ENCODE assay signal across 8 cellular contexts in the genomic region with DNA sequence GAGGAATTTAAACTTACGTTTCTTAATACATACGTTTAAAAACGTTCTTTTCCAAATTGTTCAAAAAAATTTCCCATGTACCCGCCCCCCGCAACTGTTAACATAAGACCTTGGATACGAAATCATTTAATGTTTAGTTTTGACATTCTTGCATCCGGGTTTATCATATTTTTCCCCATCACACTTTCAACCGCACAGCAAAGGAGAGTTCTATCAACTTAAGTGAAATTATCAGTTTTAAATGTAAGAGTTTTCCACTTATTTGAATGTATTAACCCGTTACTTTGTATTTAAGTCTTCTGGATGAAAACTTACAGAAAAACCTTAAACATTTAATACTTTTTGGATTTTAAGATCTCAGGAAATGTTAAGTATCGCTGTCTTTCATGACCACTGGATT. TPM values are rescaled to one million over a fixed set of nuclear protein-coding genes. Genes with fewer than 3 reads are reported as not detected.
DNase-seq lines count a peak whose midpoint lies in the region; ATAC-seq lines count a peak whose summit lies in the region.

No MANE protein-coding gene starts in this region.

- peak overlapping the region; percentile 59 to 91 (median 80) for H3K4me2 ChIP-seq in BLaER1 treated with 17β-estradiol and CSF1 and Interleukin-3, amounts not matched to agents 10 nM and 100 nM

- H2AFZ ChIP-seq in neuron (ENCODE audit: low read depth, low read length) = peak overlapping the region; percentile 98

- DNase-seq in MG63 (no peak), medulla oblongata (ENCODE audit: extremely low spot score) (no peak), ureter (ENCODE audit: low spot score) (no peak)
- no peak for DNase-seq in effector memory CD4-positive, alpha-beta T cell

- peaks cover 17 to 30% (median 25%) of the 10 kb centered on the region in 10 experiments for H3K4me1 ChIP-seq in BLaER1 treated with 17β-estradiol and CSF1 and Interleukin-3, amounts not matched to agents 10 nM and 100 nM
- H3K4me1 ChIP-seq in effector memory CD4-positive, alpha-beta T cell (ENCODE audit: control insufficient read depth, insufficient read depth, low read length, poor library complexity, severe bottlenecking) = peaks cover 25% of the 10 kb centered on the region
- peaks cover 24% of the 10 kb centered on the region for H3K4me1 ChIP-seq in neuron (ENCODE audit: insufficient read depth, low read length)

- H3K9me3 ChIP-seq in BLaER1 treated with 17β-estradiol and CSF1 and Interleukin-3, amounts not matched to agents 10 nM and 100 nM (replicated peaks in 1 of 11) = peaks cover 0 to 12% (median 10%) of the 10 kb centered on the region in 11 experiments; a peak in 18 of 22 replicates
- H3K9me3 ChIP-seq in MG63 (no peaks in the 10 kb centered on the region), neuron (ENCODE audit: low read length) (no peaks in the 10 kb centered on the region)
- no peaks in the 10 kb centered on the region for H3K9me3 ChIP-seq in effector memory CD4-positive, alpha-beta T cell (ENCODE audit: control insufficient read depth, low read length)

- peak overlapping the region; percentile 92 to 99 (median 96) for H3K27ac ChIP-seq in BLaER1 treated with 17β-estradiol and CSF1 and Interleukin-3, amounts not matched to agents 10 nM and 100 nM
- H3K27ac ChIP-seq in effector memory CD4-positive, alpha-beta T cell (ENCODE audit: insufficient read depth, low read length, poor library complexity, severe bottlenecking) = peak overlapping the region; percentile 96

- peak overlapping the region; percentile 95 to 99 (median 97) for H3K9ac ChIP-seq in BLaER1 treated with 17β-estradiol and CSF1 and Interleukin-3, amounts not matched to agents 10 nM and 100 nM

- peak overlapping the region; percentile 81 to 98 (median 93) for H3K4me3 ChIP-seq in BLaER1 treated with 17β-estradiol and CSF1 and Interleukin-3, amounts not matched to agents 10 nM and 100 nM
- H3K4me3 ChIP-seq in MG63 = peak overlapping the region; percentile 92
- peak overlapping the region; percentile 89 for H3K4me3 ChIP-seq in effector memory CD4-positive, alpha-beta T cell (ENCODE audit: insufficient read depth, low read depth, low read length, poor library complexity, severe bottlenecking)
- peak overlapping the region; percentile 88 for H3K4me3 ChIP-seq in neuron (ENCODE audit: low read length)

- H4K20me1 ChIP-seq in BLaER1 treated with 17β-estradiol and CSF1 and Interleukin-3, amounts not matched to agents 10 nM and 100 nM = peaks cover 0 to 16% (median 0%) of the 10 kb centered on the region in 11 experiments; a peak in 7 of 22 replicates

- no peak for ATAC-seq in HG02642 (IDR thresholded peaks at IDR 0.05; ENCODE audit: poor library complexity, unreplicated experiment)
- no peak for ATAC-seq in GM18498 (IDR thresholded peaks at IDR 0.05; ENCODE audit: unreplicated experiment)

- no peaks in the 10 kb centered on the region for H3K27me3 ChIP-seq in BLaER1 treated with 17β-estradiol and CSF1 and Interleukin-3, amounts not matched to agents 10 nM and 100 nM
- H3K27me3 ChIP-seq in MG63 (no peaks in the 10 kb centered on the region), neuron (ENCODE audit: insufficient read depth, low read length) (no peaks in the 10 kb centered on the region)
- no peaks in the 10 kb centered on the region for H3K27me3 ChIP-seq in effector memory CD4-positive, alpha-beta T cell (replicated peaks; ENCODE audit: control insufficient read depth, insufficient read depth, low read length, poor library complexity, severe bottlenecking)

- H3K36me3 ChIP-seq in BLaER1 treated with 17β-estradiol and CSF1 and Interleukin-3, amounts not matched to agents 10 nM and 100 nM = peaks cover 36 to 61% (median 50%) of the 10 kb centered on the region in 11 experiments
- H3K36me3 ChIP-seq in MG63 (peaks cover 21% of the 10 kb centered on the region), neuron (ENCODE audit: insufficient read depth, low read length) (peaks cover 19% of the 10 kb centered on the region)
- H3K36me3 ChIP-seq in effector memory CD4-positive, alpha-beta T cell (ENCODE audit: control insufficient read depth, insufficient read depth, low read length) = no peaks in the 10 kb centered on the region

RNA-seq across cellular contexts. Expression of gene XRN1, which starts 0.6 kb away (rescaled TPM):
- 11.2 and 20.2 TPM in 2 replicates for total RNA-seq in MG63 (2014; rRNA removed; shearing (Covaris generic); ENCODE audit: low replicate concordance)
- total RNA-seq in ureter = 72.8 TPM
